Comparison of ENCODE assay signal across 2 cellular contexts in genomic region chr12:121575952-121576615, GRCh38.
TF ChIP-seq lines count a peak whose summit lies in the region.

No MANE protein-coding gene starts in this region.

TF ChIP-seq in SK-N-SH, 30 proteins besides CTCF, POLR2A, EP300 and RAD21:
- TF ChIP-seq RFX5 (IDR thresholded peaks at IDR 0.05; ENCODE audit: low read length) (no peak), YY1 (IDR thresholded peaks at IDR 0.05; ENCODE audit: low read depth) (no peak), NFIC (IDR thresholded peaks at IDR 0.05; ENCODE audit: borderline replicate concordance) (no peak), IRF3 (IDR thresholded peaks at IDR 0.05; ENCODE audit: low read depth, low read length) (no peak), RCOR1 (IDR thresholded peaks at IDR 0.05; ENCODE audit: low read length) (no peak), SIN3A (IDR thresholded peaks at IDR 0.05; ENCODE audit: borderline replicate concordance, low read depth, low read length) (no peak), MXI1 (IDR thresholded peaks at IDR 0.05; ENCODE audit: low read depth, low read length) (no peak), MAX (IDR thresholded peaks at IDR 0.05; ENCODE audit: low read depth) (no peak), FOXJ3 (CRISPR knock-in tag; IDR thresholded peaks at IDR 0.05) (no peak), PBX3 (IDR thresholded peaks at IDR 0.05) (no peak), TEAD4 (IDR thresholded peaks at IDR 0.05; ENCODE audit: borderline replicate concordance, insufficient read depth) (no peak), TAF1 (IDR thresholded peaks at IDR 0.05; ENCODE audit: borderline replicate concordance, low read depth, low read length) (no peak), REST (IDR thresholded peaks at IDR 0.05; ENCODE audit: low read depth, low read length) (no peak), ELF1 (IDR thresholded peaks at IDR 0.05) (no peak), EZH2phosphoT487 (IDR thresholded peaks at IDR 0.05; ENCODE audit: borderline replicate concordance, low read depth) (no peak), RXRA (IDR thresholded peaks at IDR 0.05; ENCODE audit: borderline replicate concordance, low read depth) (no peak)

TF ChIP-seq in SK-N-SH treated with all-trans-retinoic acid at 6 μM for 48 hours, 23 proteins besides CTCF, POLR2A, EP300 and RAD21:
- no peak for TF ChIP-seq GLIS3 (CRISPR knock-in tag; IDR thresholded peaks at IDR 0.05)
- TF ChIP-seq PATZ1 (CRISPR knock-in tag; IDR thresholded peaks at IDR 0.05; ENCODE audit: borderline replicate concordance) = no peak
- TF ChIP-seq SNAI2 (CRISPR knock-in tag; IDR thresholded peaks at IDR 0.05) = no peak
- TF ChIP-seq ZNF70 (CRISPR knock-in tag; IDR thresholded peaks at IDR 0.05) = no peak
- no peak for TF ChIP-seq ZNF8 (CRISPR knock-in tag; IDR thresholded peaks at IDR 0.05)
- no peak for TF ChIP-seq CSDC2 (CRISPR knock-in tag; IDR thresholded peaks at IDR 0.05)
- TF ChIP-seq ISL1 (CRISPR knock-in tag; IDR thresholded peaks at IDR 0.05) = no peak
- no peak for TF ChIP-seq ZFP30 (CRISPR knock-in tag; IDR thresholded peaks at IDR 0.05)
- TF ChIP-seq BACH2 (CRISPR knock-in tag; IDR thresholded peaks at IDR 0.05; ENCODE audit: borderline replicate concordance) = no peak
